ENCODE assay signal across 1 cellular context in genomic region chr9:35079426-35080341, GRCh38.
TF ChIP-seq lines count a peak whose summit lies in the region.

FANCG (minus strand) TSS chr9:35079942; CDS start chr9:35079524, 418 bp downstream.

TF ChIP-seq in HEK293, 187 proteins besides CTCF, POLR2A, EP300 and RAD21 (continued from another document and continues in another):
- TF ChIP-seq ZNF549 (tag by site-specific recombination; IDR thresholded peaks at IDR 0.05) (no peak), ZNF629 (tag by site-specific recombination; IDR thresholded peaks at IDR 0.05) (peak; percentile 57; the same call in 1 of the 2 replicates), ATF2 (tag by site-specific recombination; IDR thresholded peaks at IDR 0.05; ENCODE audit: low read depth) (no peak), ZSCAN4 (tag by site-specific recombination; IDR thresholded peaks at IDR 0.05) (no peak), ZNF664 (tag by site-specific recombination; IDR thresholded peaks at IDR 0.05) (no peak), ZNF324 (tag by site-specific recombination; IDR thresholded peaks at IDR 0.05) (no peak), ZNF362 (tag by site-specific recombination; IDR thresholded peaks at IDR 0.05) (0 out of 2 replicates have a peak, but pooled peaks have one; percentile 24), ZNF140 (tag by site-specific recombination; IDR thresholded peaks at IDR 0.05) (no peak), TRIM28 (IDR thresholded peaks at IDR 0.05; ENCODE audit: borderline replicate concordance, low read length) (no peak), ZNF202 (tag by site-specific recombination; IDR thresholded peaks at IDR 0.05; ENCODE audit: borderline replicate concordance) (no peak), ZFHX2 (tag by site-specific recombination; conservative IDR thresholded peaks at IDR 0.05) (peak; percentile 63), ZBTB20 (tag by site-specific recombination; IDR thresholded peaks at IDR 0.05) (peak; percentile 99), ZNF654 (tag by site-specific recombination; IDR thresholded peaks at IDR 0.05; ENCODE audit: low read depth) (no peak), ZSCAN16 (tag by site-specific recombination; IDR thresholded peaks at IDR 0.05) (no peak), ZNF391 (tag by site-specific recombination; IDR thresholded peaks at IDR 0.05; ENCODE audit: borderline replicate concordance, low read depth) (no peak), ZNF701 (tag by site-specific recombination; IDR thresholded peaks at IDR 0.05) (no peak), KLF9 (tag by site-specific recombination; IDR thresholded peaks at IDR 0.05; ENCODE audit: low read depth) (peak; percentile 95), ZNF426 (tag by site-specific recombination; IDR thresholded peaks at IDR 0.05) (no peak), ZNF394 (tag by site-specific recombination; IDR thresholded peaks at IDR 0.05; ENCODE audit: borderline replicate concordance) (peak; percentile 22; the same call in 1 of the 2 replicates), ZNF350 (tag by site-specific recombination; IDR thresholded peaks at IDR 0.05) (no peak), ZNF23 (tag by site-specific recombination; IDR thresholded peaks at IDR 0.05; ENCODE audit: borderline replicate concordance) (no peak), ZNF707 (tag by site-specific recombination; IDR thresholded peaks at IDR 0.05) (no peak), OVOL3 (tag by site-specific recombination; IDR thresholded peaks at IDR 0.05) (no peak), ZNF610 (tag by site-specific recombination; IDR thresholded peaks at IDR 0.05; ENCODE audit: borderline replicate concordance) (peak; percentile 96), ZNF114 (tag by site-specific recombination; IDR thresholded peaks at IDR 0.05) (no peak), KLF16 (tag by site-specific recombination; IDR thresholded peaks at IDR 0.05) (peak; percentile 55), TCF7L2 (IDR thresholded peaks at IDR 0.05; ENCODE audit: borderline replicate concordance, low read depth, low read length) (no peak), KLF7 (tag by site-specific recombination; IDR thresholded peaks at IDR 0.05; ENCODE audit: borderline replicate concordance) (peak; percentile 49; the same call in 1 of the 2 replicates), SCRT1 (tag by site-specific recombination; IDR thresholded peaks at IDR 0.05; ENCODE audit: borderline replicate concordance) (no peak), ZNF366 (tag by site-specific recombination; conservative IDR thresholded peaks at IDR 0.05) (peak; percentile 44), SP7 (tag by site-specific recombination; IDR thresholded peaks at IDR 0.05) (peak; percentile 63), ZBTB49 (tag by site-specific recombination; IDR thresholded peaks at IDR 0.05; ENCODE audit: low read depth) (no peak), KLF10 (tag by site-specific recombination; IDR thresholded peaks at IDR 0.05) (peak; percentile 96), ZNF311 (tag by site-specific recombination; IDR thresholded peaks at IDR 0.05; ENCODE audit: borderline replicate concordance) (no peak), ZNF146 (tag by site-specific recombination; IDR thresholded peaks at IDR 0.05) (no peak), ZNF830 (tag by site-specific recombination; IDR thresholded peaks at IDR 0.05; ENCODE audit: low read depth) (no peak), ZNF239 (tag by site-specific recombination; IDR thresholded peaks at IDR 0.05) (no peak), FEZF1 (tag by site-specific recombination; IDR thresholded peaks at IDR 0.05) (no peak), ZNF37A (tag by site-specific recombination; IDR thresholded peaks at IDR 0.05) (no peak), ZNF398 (tag by site-specific recombination; IDR thresholded peaks at IDR 0.05) (peak; percentile 28; the same call in 1 of the 2 replicates), ZNF837 (tag by site-specific recombination; IDR thresholded peaks at IDR 0.05) (no peak), ZSCAN18 (tag by site-specific recombination; IDR thresholded peaks at IDR 0.05) (no peak)
- TF ChIP-seq, protein P1, sequence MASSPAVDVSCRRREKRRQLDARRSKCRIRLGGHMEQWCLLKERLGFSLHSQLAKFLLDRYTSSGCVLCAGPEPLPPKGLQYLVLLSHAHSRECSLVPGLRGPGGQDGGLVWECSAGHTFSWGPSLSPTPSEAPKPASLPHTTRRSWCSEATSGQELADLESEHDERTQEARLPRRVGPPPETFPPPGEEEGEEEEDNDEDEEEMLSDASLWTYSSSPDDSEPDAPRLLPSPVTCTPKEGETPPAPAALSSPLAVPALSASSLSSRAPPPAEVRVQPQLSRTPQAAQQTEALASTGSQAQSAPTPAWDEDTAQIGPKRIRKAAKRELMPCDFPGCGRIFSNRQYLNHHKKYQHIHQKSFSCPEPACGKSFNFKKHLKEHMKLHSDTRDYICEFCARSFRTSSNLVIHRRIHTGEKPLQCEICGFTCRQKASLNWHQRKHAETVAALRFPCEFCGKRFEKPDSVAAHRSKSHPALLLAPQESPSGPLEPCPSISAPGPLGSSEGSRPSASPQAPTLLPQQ (tag by site-specific recombination; IDR thresholded peaks at IDR 0.05): peak; percentile 76
- TF ChIP-seq, protein P2, sequence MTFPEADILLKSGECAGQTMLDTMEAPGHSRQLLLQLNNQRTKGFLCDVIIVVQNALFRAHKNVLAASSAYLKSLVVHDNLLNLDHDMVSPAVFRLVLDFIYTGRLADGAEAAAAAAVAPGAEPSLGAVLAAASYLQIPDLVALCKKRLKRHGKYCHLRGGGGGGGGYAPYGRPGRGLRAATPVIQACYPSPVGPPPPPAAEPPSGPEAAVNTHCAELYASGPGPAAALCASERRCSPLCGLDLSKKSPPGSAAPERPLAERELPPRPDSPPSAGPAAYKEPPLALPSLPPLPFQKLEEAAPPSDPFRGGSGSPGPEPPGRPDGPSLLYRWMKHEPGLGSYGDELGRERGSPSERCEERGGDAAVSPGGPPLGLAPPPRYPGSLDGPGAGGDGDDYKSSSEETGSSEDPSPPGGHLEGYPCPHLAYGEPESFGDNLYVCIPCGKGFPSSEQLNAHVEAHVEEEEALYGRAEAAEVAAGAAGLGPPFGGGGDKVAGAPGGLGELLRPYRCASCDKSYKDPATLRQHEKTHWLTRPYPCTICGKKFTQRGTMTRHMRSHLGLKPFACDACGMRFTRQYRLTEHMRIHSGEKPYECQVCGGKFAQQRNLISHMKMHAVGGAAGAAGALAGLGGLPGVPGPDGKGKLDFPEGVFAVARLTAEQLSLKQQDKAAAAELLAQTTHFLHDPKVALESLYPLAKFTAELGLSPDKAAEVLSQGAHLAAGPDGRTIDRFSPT (tag by site-specific recombination; IDR thresholded peaks at IDR 0.05): no peak
- TF ChIP-seq, protein P3, sequence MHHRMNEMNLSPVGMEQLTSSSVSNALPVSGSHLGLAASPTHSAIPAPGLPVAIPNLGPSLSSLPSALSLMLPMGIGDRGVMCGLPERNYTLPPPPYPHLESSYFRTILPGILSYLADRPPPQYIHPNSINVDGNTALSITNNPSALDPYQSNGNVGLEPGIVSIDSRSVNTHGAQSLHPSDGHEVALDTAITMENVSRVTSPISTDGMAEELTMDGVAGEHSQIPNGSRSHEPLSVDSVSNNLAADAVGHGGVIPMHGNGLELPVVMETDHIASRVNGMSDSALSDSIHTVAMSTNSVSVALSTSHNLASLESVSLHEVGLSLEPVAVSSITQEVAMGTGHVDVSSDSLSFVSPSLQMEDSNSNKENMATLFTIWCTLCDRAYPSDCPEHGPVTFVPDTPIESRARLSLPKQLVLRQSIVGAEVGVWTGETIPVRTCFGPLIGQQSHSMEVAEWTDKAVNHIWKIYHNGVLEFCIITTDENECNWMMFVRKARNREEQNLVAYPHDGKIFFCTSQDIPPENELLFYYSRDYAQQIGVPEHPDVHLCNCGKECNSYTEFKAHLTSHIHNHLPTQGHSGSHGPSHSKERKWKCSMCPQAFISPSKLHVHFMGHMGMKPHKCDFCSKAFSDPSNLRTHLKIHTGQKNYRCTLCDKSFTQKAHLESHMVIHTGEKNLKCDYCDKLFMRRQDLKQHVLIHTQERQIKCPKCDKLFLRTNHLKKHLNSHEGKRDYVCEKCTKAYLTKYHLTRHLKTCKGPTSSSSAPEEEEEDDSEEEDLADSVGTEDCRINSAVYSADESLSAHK (tag by site-specific recombination; IDR thresholded peaks at IDR 0.05): no peak
- TF ChIP-seq, protein P4, sequence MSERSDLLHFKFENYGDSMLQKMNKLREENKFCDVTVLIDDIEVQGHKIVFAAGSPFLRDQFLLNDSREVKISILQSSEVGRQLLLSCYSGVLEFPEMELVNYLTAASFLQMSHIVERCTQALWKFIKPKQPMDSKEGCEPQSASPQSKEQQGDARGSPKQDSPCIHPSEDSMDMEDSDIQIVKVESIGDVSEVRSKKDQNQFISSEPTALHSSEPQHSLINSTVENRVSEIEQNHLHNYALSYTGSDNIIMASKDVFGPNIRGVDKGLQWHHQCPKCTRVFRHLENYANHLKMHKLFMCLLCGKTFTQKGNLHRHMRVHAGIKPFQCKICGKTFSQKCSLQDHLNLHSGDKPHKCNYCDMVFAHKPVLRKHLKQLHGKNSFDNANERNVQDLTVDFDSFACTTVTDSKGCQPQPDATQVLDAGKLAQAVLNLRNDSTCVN (tag by site-specific recombination; optimal IDR thresholded peaks at IDR 0.05): peak; percentile 62
- TF ChIP-seq, protein P5, sequence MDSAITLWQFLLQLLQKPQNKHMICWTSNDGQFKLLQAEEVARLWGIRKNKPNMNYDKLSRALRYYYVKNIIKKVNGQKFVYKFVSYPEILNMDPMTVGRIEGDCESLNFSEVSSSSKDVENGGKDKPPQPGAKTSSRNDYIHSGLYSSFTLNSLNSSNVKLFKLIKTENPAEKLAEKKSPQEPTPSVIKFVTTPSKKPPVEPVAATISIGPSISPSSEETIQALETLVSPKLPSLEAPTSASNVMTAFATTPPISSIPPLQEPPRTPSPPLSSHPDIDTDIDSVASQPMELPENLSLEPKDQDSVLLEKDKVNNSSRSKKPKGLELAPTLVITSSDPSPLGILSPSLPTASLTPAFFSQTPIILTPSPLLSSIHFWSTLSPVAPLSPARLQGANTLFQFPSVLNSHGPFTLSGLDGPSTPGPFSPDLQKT (IDR thresholded peaks at IDR 0.05; ENCODE audit: borderline replicate concordance, low read depth, low read length): no peak
